1 cellular context compared by ENCODE assay signal in the genomic region with DNA sequence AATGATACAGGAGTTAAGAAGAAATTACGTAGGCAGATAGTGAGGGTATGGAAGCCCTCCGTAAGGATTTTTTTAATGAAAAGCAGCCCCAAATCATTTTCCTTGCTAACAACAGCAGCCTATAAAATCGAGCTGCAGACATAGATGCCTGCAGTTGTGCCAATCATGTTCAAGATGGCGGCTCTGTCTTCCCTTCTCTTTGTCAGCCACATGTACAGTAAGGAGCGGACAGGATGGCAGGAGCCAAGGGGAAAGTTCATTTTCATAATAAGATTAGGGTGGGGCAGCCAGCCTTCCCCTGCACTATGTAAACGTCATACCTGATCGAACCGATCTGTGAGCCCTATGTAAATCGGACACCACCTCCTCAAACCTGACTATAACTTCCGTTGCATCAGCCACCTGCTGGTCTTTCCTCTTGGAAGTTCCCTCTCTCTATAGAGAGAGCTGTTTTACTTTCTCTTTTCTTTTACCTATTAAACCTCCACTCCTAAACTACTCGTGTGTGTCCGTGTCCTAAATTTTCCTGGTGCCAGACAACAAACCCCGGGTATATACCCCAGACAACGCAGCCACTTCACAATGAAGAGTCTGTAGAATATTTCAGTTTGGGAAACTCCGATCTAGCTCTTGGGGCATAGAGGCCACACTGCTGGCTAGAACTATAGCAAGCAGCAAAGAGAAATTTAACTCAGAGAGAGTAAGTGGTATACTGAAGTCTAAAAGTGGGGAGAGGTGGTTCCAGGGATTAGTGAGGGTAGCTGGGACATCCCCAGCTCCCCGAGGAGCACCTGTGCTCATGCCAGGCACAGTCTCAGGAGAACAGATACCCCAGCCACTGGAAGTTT.
TF ChIP-seq lines count a peak whose summit lies in the region.

No MANE protein-coding gene starts in this region.

TF ChIP-seq in GM23338, 12 proteins besides CTCF, POLR2A, EP300 and RAD21 (continued from another document):
- TF ChIP-seq, protein P1, sequence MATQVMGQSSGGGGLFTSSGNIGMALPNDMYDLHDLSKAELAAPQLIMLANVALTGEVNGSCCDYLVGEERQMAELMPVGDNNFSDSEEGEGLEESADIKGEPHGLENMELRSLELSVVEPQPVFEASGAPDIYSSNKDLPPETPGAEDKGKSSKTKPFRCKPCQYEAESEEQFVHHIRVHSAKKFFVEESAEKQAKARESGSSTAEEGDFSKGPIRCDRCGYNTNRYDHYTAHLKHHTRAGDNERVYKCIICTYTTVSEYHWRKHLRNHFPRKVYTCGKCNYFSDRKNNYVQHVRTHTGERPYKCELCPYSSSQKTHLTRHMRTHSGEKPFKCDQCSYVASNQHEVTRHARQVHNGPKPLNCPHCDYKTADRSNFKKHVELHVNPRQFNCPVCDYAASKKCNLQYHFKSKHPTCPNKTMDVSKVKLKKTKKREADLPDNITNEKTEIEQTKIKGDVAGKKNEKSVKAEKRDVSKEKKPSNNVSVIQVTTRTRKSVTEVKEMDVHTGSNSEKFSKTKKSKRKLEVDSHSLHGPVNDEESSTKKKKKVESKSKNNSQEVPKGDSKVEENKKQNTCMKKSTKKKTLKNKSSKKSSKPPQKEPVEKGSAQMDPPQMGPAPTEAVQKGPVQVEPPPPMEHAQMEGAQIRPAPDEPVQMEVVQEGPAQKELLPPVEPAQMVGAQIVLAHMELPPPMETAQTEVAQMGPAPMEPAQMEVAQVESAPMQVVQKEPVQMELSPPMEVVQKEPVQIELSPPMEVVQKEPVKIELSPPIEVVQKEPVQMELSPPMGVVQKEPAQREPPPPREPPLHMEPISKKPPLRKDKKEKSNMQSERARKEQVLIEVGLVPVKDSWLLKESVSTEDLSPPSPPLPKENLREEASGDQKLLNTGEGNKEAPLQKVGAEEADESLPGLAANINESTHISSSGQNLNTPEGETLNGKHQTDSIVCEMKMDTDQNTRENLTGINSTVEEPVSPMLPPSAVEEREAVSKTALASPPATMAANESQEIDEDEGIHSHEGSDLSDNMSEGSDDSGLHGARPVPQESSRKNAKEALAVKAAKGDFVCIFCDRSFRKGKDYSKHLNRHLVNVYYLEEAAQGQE (IDR thresholded peaks at IDR 0.05; ENCODE audit: unreplicated experiment): no peak
